ENCODE assay signal across 8 cellular contexts in genomic region chr14:95098984-95099599, GRCh38. TPM values are rescaled to one million over a fixed set of nuclear protein-coding genes. Genes with fewer than 3 reads are reported as not detected.
A peak's percentile ranks its signal among the peaks of the same experiment; 100 is the strongest.
DNase-seq lines count a peak whose midpoint lies in the region; ATAC-seq, FAIRE-seq and TF ChIP-seq lines count a peak whose summit lies in the region.

No MANE protein-coding gene starts in this region.

- H2BK120ac ChIP-seq in IMR-90 (ENCODE audit: low read depth, low read length): no peak overlapping the region

- no peaks in the 10 kb centered on the region for H3K9me3 ChIP-seq in IMR-90 (ENCODE audit: control insufficient read depth, insufficient read depth, low read length)
- H3K9me3 ChIP-seq in mammary epithelial cell (replicated peaks; ENCODE audit: insufficient read depth, low read length): no peaks in the 10 kb centered on the region
- no peaks in the 10 kb centered on the region for H3K9me3 ChIP-seq in keratinocyte (ENCODE audit: control insufficient read depth, low read depth, low read length)

- no peak overlapping the region for H3K4ac ChIP-seq in IMR-90 (ENCODE audit: low read depth, low read length)

- no peak overlapping the region for H2AK5ac ChIP-seq in IMR-90 (ENCODE audit: low read depth, low read length)

- no peak overlapping the region for H3K56ac ChIP-seq in IMR-90 (ENCODE audit: extremely low read depth, insufficient read depth, low read length)

- H4K91ac ChIP-seq in IMR-90 (ENCODE audit: insufficient read depth, low read depth, low read length): no peak overlapping the region

- POLR2A ChIA-PET in IMR-90 (lab: Charles Lee; ENCODE audit: unreplicated experiment): interaction anchor here (0.6 kb wide), 1 partner anchor 13 kb away, joined by 3 read pairs; no protein-coding TSS in a partner anchor
- POLR2A ChIA-PET in RWPE1 (lab: Yijun Ruan, JAX; ENCODE audit: low non-redundant PET): interaction anchor here (0.5 kb wide), 1 partner anchor 86 kb away, joined by 4 read pairs; no protein-coding TSS in a partner anchor

- BruUV-seq in IMR-90 (replicated peaks; lab: Mats Ljungman, UMichigan) (no TSS peak), mammary epithelial cell (replicated peaks; lab: Mats Ljungman, UMichigan) (no TSS peak)

- WGBS in IMR-90 (ENCODE audit: extremely low coverage in 2 of 2, insufficient read length in 1 of 2), 2 experiments: no CpG with 5 or more reads among the region's 3 CpGs
- WGBS in mammary epithelial cell (ENCODE audit: low coverage, missing lambda C conversion rate): 10% methylated on average over 3 of the region's 3 CpGs

- ATAC-seq in IMR-90 (ENCODE audit: low read depth): peak; percentile 85
- no peak for ATAC-seq in GM18861 (IDR thresholded peaks at IDR 0.05; ENCODE audit: unreplicated experiment)
- ATAC-seq in HG02642 (IDR thresholded peaks at IDR 0.05; ENCODE audit: poor library complexity, unreplicated experiment): no peak

- no peak overlapping the region for H2AK9ac ChIP-seq in IMR-90 (replicated peaks; ENCODE audit: low read depth, low read length, poor library complexity)

- H3K79me2 ChIP-seq in mammary epithelial cell (ENCODE audit: insufficient read depth, low read length) (peaks cover 29% of the 10 kb centered on the region), keratinocyte (ENCODE audit: control insufficient read depth, insufficient read depth, low read length) (peaks cover 2% of the 10 kb centered on the region)

- H3K27ac ChIP-seq in IMR-90 (ENCODE audit: insufficient read depth, low read length) (no peak overlapping the region), RWPE1 (no peak overlapping the region), mammary epithelial cell (ENCODE audit: insufficient read depth, low read depth, low read length) (no peak overlapping the region), keratinocyte (ENCODE audit: control insufficient read depth, insufficient read depth, low read length) (no peak overlapping the region)

- no peak overlapping the region for H3K4me3 ChIP-seq in IMR-90 (ENCODE audit: insufficient read depth, low read depth, low read length)
- H3K4me3 ChIP-seq in mammary epithelial cell (replicated peaks in 1 of 3; ENCODE audit: insufficient read depth in 1 of 3, low read depth in 2 of 3, low read length in 3 of 3): no peak overlapping the region
- no peak overlapping the region for H3K4me3 ChIP-seq in keratinocyte (ENCODE audit: control insufficient read depth in 2 of 3, extremely low read depth in 1 of 3, insufficient read depth in 2 of 3, low read depth in 1 of 3, low read length in 3 of 3)

- peak; percentile 47 for TF ChIP-seq RAD21 in IMR-90 (IDR thresholded peaks at IDR 0.05; ENCODE audit: low read length)

- H4K8ac ChIP-seq in IMR-90 (ENCODE audit: low read depth in 2 of 2, low read length in 2 of 2): no peak overlapping the region

- H3K36me3 ChIP-seq in IMR-90 (ENCODE audit: control insufficient read depth, insufficient read depth, low read length): peaks cover 34% of the 10 kb centered on the region
- peaks cover 14% of the 10 kb centered on the region for H3K36me3 ChIP-seq in mammary epithelial cell (ENCODE audit: insufficient read depth, low read length)
- H3K36me3 ChIP-seq in keratinocyte (ENCODE audit: control insufficient read depth in 2 of 2, extremely low read depth in 1 of 2, insufficient read depth in 2 of 2, low read length in 2 of 2): peaks cover 9 to 18% of the 10 kb centered on the region in 2 experiments

- H3K79me1 ChIP-seq in IMR-90 (ENCODE audit: low read depth in 1 of 2, low read length in 2 of 2): peaks cover 33 to 45% of the 10 kb centered on the region in 2 experiments

- no peak overlapping the region for H4K5ac ChIP-seq in IMR-90 (ENCODE audit: low read depth, low read length)

- H2BK15ac ChIP-seq in IMR-90 (ENCODE audit: low read depth, low read length): no peak overlapping the region

- H3K9ac ChIP-seq in IMR-90 (ENCODE audit: low read depth, low read length): no peak overlapping the region
- no peak overlapping the region for H3K9ac ChIP-seq in mammary epithelial cell (ENCODE audit: insufficient read depth, low read length)
- H3K9ac ChIP-seq in keratinocyte (ENCODE audit: control insufficient read depth, extremely low read depth, insufficient read depth, low read length): no peak overlapping the region

- no peak overlapping the region for H2BK20ac ChIP-seq in IMR-90 (ENCODE audit: low read depth, low read length)

- TF ChIP-seq CTCF in IMR-90 (conservative IDR thresholded peaks at IDR 0.05; ENCODE audit: low read depth, low read length) (peak; percentile 52), RWPE1 (conservative IDR thresholded peaks at IDR 0.05; ENCODE audit: low read depth) (peak; percentile 67), mammary epithelial cell (conservative IDR thresholded peaks at IDR 0.05 in 1 of 2, IDR thresholded peaks at IDR 0.05 in 1 of 2; ENCODE audit: extremely low read depth in 1 of 2, insufficient read depth in 1 of 2, low read depth in 1 of 2, low read length in 2 of 2) (peak; percentile 70 to 89), keratinocyte (optimal IDR thresholded peaks at IDR 0.05 in 1 of 3, IDR thresholded peaks at IDR 0.05 in 1 of 3, conservative IDR thresholded peaks at IDR 0.05 in 1 of 3; ENCODE audit: extremely low read depth in 1 of 3, insufficient read depth in 2 of 3, low read length in 3 of 3) (peak; percentile 68 to 81 (median 69))

- 0 out of 2 replicates have a peak, but pooled peaks cover 2% of the 10 kb centered on the region for H4K20me1 ChIP-seq in IMR-90 (ENCODE audit: insufficient read depth, low read length)
- no peaks in the 10 kb centered on the region for H4K20me1 ChIP-seq in mammary epithelial cell (ENCODE audit: insufficient read depth, low read length)
- H4K20me1 ChIP-seq in keratinocyte (ENCODE audit: control insufficient read depth, extremely low read depth, insufficient read depth, low read length): no peaks in the 10 kb centered on the region

- H2BK5ac ChIP-seq in IMR-90 (ENCODE audit: low read depth, low read length, poor library complexity, severe bottlenecking): no peak overlapping the region

- H3K4me2 ChIP-seq in IMR-90 (ENCODE audit: low read depth, low read length) (no peak overlapping the region), mammary epithelial cell (ENCODE audit: insufficient read depth, low read depth, low read length) (no peak overlapping the region), keratinocyte (ENCODE audit: control insufficient read depth, extremely low read depth, insufficient read depth, low read depth, low read length) (no peak overlapping the region)

- H3K4me1 ChIP-seq in IMR-90 (ENCODE audit: control insufficient read depth, insufficient read depth, low read length) (no peaks in the 10 kb centered on the region), mammary epithelial cell (ENCODE audit: insufficient read depth, low read length) (no peaks in the 10 kb centered on the region), keratinocyte (ENCODE audit: control insufficient read depth, extremely low read depth, insufficient read depth, low read length) (no peaks in the 10 kb centered on the region)

- in situ Hi-C loops in IMR-90 (cut with MboI; ENCODE audit: low sequenced_read_pairs) (loop anchor here (5.0 kb wide), 1 partner anchor 412 kb away; no protein-coding TSS in a partner anchor), mammary epithelial cell (cut with MboI; ENCODE audit: low sequenced_read_pairs in 2 of 2) (loop anchor here (10.0 to 25.0 kb wide), 2 partner anchors 404 to 412 kb away; no protein-coding TSS in a partner anchor)

- H3K14ac ChIP-seq in IMR-90 (replicated peaks; ENCODE audit: low read depth, low read length): no peak overlapping the region

- intact Hi-C loops in IMR-90 (cut with micrococcal nuclease): loop anchor here (1.0 to 5.0 kb wide), 5 partner anchors 58 to 410 kb away; partner anchors contain the start of genes DICER1 and GSC
- intact Hi-C loops in mammary epithelial cell (cut with micrococcal nuclease): loop anchor here (1.0 to 10.0 kb wide), 4 partner anchors 194 to 410 kb away; no protein-coding TSS in a partner anchor

- dilution Hi-C loops in IMR-90 (cut with HindIII; ENCODE audit: low sequenced_read_pairs, unreplicated experiment): no loop called here
- dilution Hi-C loops in mammary epithelial cell (cut with HindIII; ENCODE audit: low sequenced_read_pairs): no loop called here
- dilution Hi-C loops in keratinocyte (cut with MboI; ENCODE audit: extremely low pct_ligation_motif_present, low sequenced_read_pairs): no loop called here

- H3K27me3 ChIP-seq in IMR-90 (ENCODE audit: control insufficient read depth, insufficient read depth, low read length) (no peaks in the 10 kb centered on the region), mammary epithelial cell (ENCODE audit: insufficient read depth, low read length) (no peaks in the 10 kb centered on the region), keratinocyte (ENCODE audit: control insufficient read depth, extremely low read depth, insufficient read depth, low read length) (no peaks in the 10 kb centered on the region)

- CTCF ChIA-PET in IMR-90 (lab: Yijun Ruan, JAX): interaction anchor here (0.6 to 1.8 kb wide), 3 partner anchors 11 to 409 kb away, joined by 3 to 5 read pairs (median 3); no protein-coding TSS in a partner anchor
- CTCF ChIA-PET in RWPE1 (lab: Yijun Ruan, JAX): interaction anchor here (0.5 to 1.0 kb wide), 11 partner anchors 12 to 1429 kb away, joined by 3 to 5 read pairs (median 4); no protein-coding TSS in a partner anchor
- CTCF ChIA-PET in mammary epithelial cell (lab: Charles Lee; ENCODE audit: low non-redundant PET): interaction anchor here (0.5 kb wide), 1 partner anchor 195 kb away, joined by 9 read pairs; no protein-coding TSS in a partner anchor

- no peak overlapping the region for H3K18ac ChIP-seq in IMR-90 (ENCODE audit: low read depth, low read length)

- DNase-seq in Daoy (ENCODE audit: low read depth): peak; percentile 74
- peak; percentile 55 for DNase-seq in IMR-90
- DNase-seq in RWPE1 (ENCODE audit: low spot score): peak; percentile 45
- peak; percentile 49 for DNase-seq in mammary epithelial cell
- peak; percentile 15 for DNase-seq in keratinocyte (ENCODE audit: low read depth, low spot score)
- peak; percentile 38 for DNase-seq in stimulated activated CD8-positive, alpha-beta memory T cell treated with anti-CD3 and anti-CD28 coated beads, Interleukin-4, amount 100 ng/mL, for 48 hours

- H3K23ac ChIP-seq in IMR-90 (ENCODE audit: low read depth, low read length): no peak overlapping the region

- H3K9me1 ChIP-seq in IMR-90 (ENCODE audit: insufficient read depth, low read length) (peaks cover 3% of the 10 kb centered on the region; the same call in 1 of the 2 replicates), keratinocyte (ENCODE audit: control insufficient read depth, extremely low read depth, insufficient read depth, low read length) (no peaks in the 10 kb centered on the region)

- H2AFZ ChIP-seq in IMR-90 (replicated peaks; ENCODE audit: low read length, poor library complexity): no peak overlapping the region
- H2AFZ ChIP-seq in mammary epithelial cell (ENCODE audit: low read depth, low read length): no peak overlapping the region
- no peak overlapping the region for H2AFZ ChIP-seq in keratinocyte (ENCODE audit: control insufficient read depth, low read length)

- no peak for TF ChIP-seq POLR2A in IMR-90 (IDR thresholded peaks at IDR 0.05; ENCODE audit: low read depth, low read length)

- FAIRE-seq in keratinocyte (lab: Jason Lieb, UNC): peak; percentile 32

RNA-seq across cellular contexts. Expression of gene DICER1, which starts 58.2 kb away (rescaled TPM):
- 31.6 and 35.0 TPM in 2 replicates for total RNA-seq in Daoy (2014; rRNA removed; shearing (Covaris generic))
- total RNA-seq in IMR-90 (2012; rRNA removed) (41.7 and 49.5 TPM in 2 replicates), mammary epithelial cell (10 to 100 TPM; 48.4 to 56.0 TPM)
- polyA plus RNA-seq in IMR-90 (2012; rRNA removed) (8.3 and 9.7 TPM in 2 replicates), mammary epithelial cell (17.1 TPM), keratinocyte (25.3 to 31.6 TPM (median 30.9 TPM) in 3 replicates)
- 2.3 and 2.8 TPM in 2 replicates for polyA plus RNA-seq in IMR-90 (2012; cell fraction: cytosol; rRNA removed)
- 6.1 and 45.4 TPM in 2 replicates for polyA plus RNA-seq in IMR-90 (2012; cell fraction: nucleus; rRNA removed; ENCODE audit: low replicate concordance)
- polyA minus RNA-seq in mammary epithelial cell (185 TPM), keratinocyte (46.9 to 115 TPM (median 79.1 TPM) in 3 replicates)
- 18.2 TPM for polyA plus RNA-seq in keratinocyte (2011; ENCODE audit: low read depth)
- 8.1 and 17.2 TPM in 2 replicates for polyA plus RNA-seq in keratinocyte (2011; cell fraction: cytosol; rRNA removed)
- polyA plus RNA-seq in keratinocyte (2011; cell fraction: nucleus; rRNA removed): 42.9 and 44.7 TPM in 2 replicates
- 10.9 and 15.9 TPM in 2 replicates for polyA plus RNA-seq in keratinocyte (2012; ENCODE audit: low replicate concordance)
- polyA minus RNA-seq in keratinocyte (2011; cell fraction: cytosol; rRNA and poly(A)+ RNA removed): 34.5 TPM
- polyA minus RNA-seq in keratinocyte (2011; cell fraction: nucleus; rRNA and poly(A)+ RNA removed): 53.2 and 87.2 TPM in 2 replicates

Comparison
In these comparisons a context has a peak if more than half of its experiments do, and no peak if none do; other contexts are left out.
1. DNase-seq: peak in every context shown above with its lines; median percentile 74 in Daoy; 55 in IMR-90; 49 in mammary epithelial cell; 45 in RWPE1; 38 in stimulated activated CD8-positive, alpha-beta memory T cell treated with anti-CD3 and anti-CD28 coated beads, Interleukin-4, amount 100 ng/mL, for 48 hours; 15 in keratinocyte.